In genomic region chr11:83649468-83649915, GRCh38 we compare ENCODE assay signal across 16 cellular contexts.
DNase-seq lines count a peak whose midpoint lies in the region; ATAC-seq and TF ChIP-seq lines count a peak whose summit lies in the region.
"Had no signal": no experiment of that assay in that cellular context is flagged by ENCODE, and none has a peak within 500 bp of the region (broad histone marks: within the 10 kb centered on the region; RNA-seq: fewer than 3 reads in every experiment).

No MANE protein-coding gene starts in this region.

- POLR2A ChIA-PET in Caco-2 (lab: Charles Lee): interaction anchor here (1.3 kb wide), 1 partner anchor 34 kb away, joined by 5 read pairs; no protein-coding TSS in a partner anchor
- POLR2A ChIA-PET in WTC11 (lab: Charles Lee): no interaction called here

- H3K27me3 ChIP-seq in Caco-2 (replicated peaks; ENCODE audit: control insufficient read depth, insufficient read depth, low read length): no peaks in the 10 kb centered on the region
- H3K27me3 ChIP-seq in neural cell (ENCODE audit: insufficient read depth, low read depth, low read length): no peaks in the 10 kb centered on the region
- H3K27me3 ChIP-seq in left ventricle myocardium inferior (ENCODE audit: low read depth): no peaks in the 10 kb centered on the region
- H3K27me3 ChIP-seq: BLaER1 treated with 17β-estradiol and CSF1 and Interleukin-3, amounts not matched to agents 10 nM and 100 nM; MG63 had no signal

- peak; percentile 40 to 44 for DNase-seq in Caco-2
- no peak for DNase-seq in WTC11 (ENCODE audit: low spot score)
- peak; percentile 48 for DNase-seq in kidney glomerular epithelial cell (lab: John Stamatoyannopoulos, UW)
- DNase-seq in NOMO-1 (lab: John Stamatoyannopoulos, UW; ENCODE audit: unreplicated experiment in 2 of 2): no peak
- DNase-seq in chondrocyte (ENCODE audit: low spot score): no peak
- DNase-seq in left ventricle myocardium inferior: no peak
- no peak for DNase-seq in stimulated activated CD4-positive, alpha-beta T cell treated with anti-CD3 and anti-CD28 coated beads, Interleukin-2, amount 100 ng/mL, for 24 hours
- DNase-seq: DND-41; Karpas-422; MG63; NCI-H1092 treated with DMSO at 0.1 percent for 48 hours; NCI-H2227 treated with DMSO at 0.1 percent for 48 hours; NK-92 treated with Interleukin-12 subunit alpha and Interleukin-12 subunit beta, amount 100 ng/mL, for 24 hours had no signal

- ATAC-seq in WTC11: peak; percentile 82

- H3K9me3 Mint-ChIP-seq in Caco-2 (ENCODE audit: unreplicated experiment) (no peaks in the 10 kb centered on the region), WTC11 (no peaks in the 10 kb centered on the region), chondrocyte (ENCODE audit: low read depth) (no peaks in the 10 kb centered on the region)

- CTCF ChIA-PET in Caco-2 (lab: Charles Lee) (interaction anchor here (1.6 to 1.7 kb wide), 2 partner anchors 62 to 74 kb away, joined by 11 to 14 read pairs; no protein-coding TSS in a partner anchor), WTC11 (lab: Charles Lee) (interaction anchor here (1.1 kb wide), 1 partner anchor 22 kb away, joined by 3 read pairs; no protein-coding TSS in a partner anchor)

- TF ChIP-seq RAD21 in neural cell (conservative IDR thresholded peaks at IDR 0.05): no peak

- intact Hi-C loops in Caco-2 (cut with micrococcal nuclease; ENCODE audit: unreplicated experiment): loop anchor here (2.0 kb wide), 1 partner anchor 75 kb away; no protein-coding TSS in a partner anchor
- intact Hi-C loops in left ventricle myocardium inferior (cut with micrococcal nuclease): no loop called here

- TF ChIP-seq EP300 in neural cell (conservative IDR thresholded peaks at IDR 0.05; ENCODE audit: poor library complexity, severe bottlenecking): no peak

- no peak for TF ChIP-seq CTCF in Caco-2 (IDR thresholded peaks at IDR 0.05; ENCODE audit: insufficient read depth in 1 of 2, low read depth in 1 of 2, low read length in 1 of 2, severe bottlenecking in 1 of 2, unreplicated experiment in 1 of 2)
- no peak for TF ChIP-seq CTCF in WTC11 (IDR thresholded peaks at IDR 0.05)
- TF ChIP-seq CTCF in neural cell (IDR thresholded peaks at IDR 0.05; ENCODE audit: poor library complexity, severe bottlenecking): no peak
- no peak for TF ChIP-seq CTCF in chondrocyte (IDR thresholded peaks at IDR 0.05)
- no peak for TF ChIP-seq CTCF in left ventricle myocardium inferior (IDR thresholded peaks at IDR 0.05; ENCODE audit: borderline replicate concordance)

- H3K27ac Mint-ChIP-seq in Caco-2 (ENCODE audit: unreplicated experiment) (peak overlapping the region; percentile 65), WTC11 (peak overlapping the region; percentile 82), chondrocyte (ENCODE audit: unreplicated experiment) (no peak overlapping the region)

- H3F3A ChIP-seq in neural cell (ENCODE audit: insufficient read depth, low read length, poor library complexity, severe bottlenecking): peaks cover 11% of the 10 kb centered on the region

- peaks cover 9% of the 10 kb centered on the region for H4K20me1 ChIP-seq in neural cell (ENCODE audit: insufficient read depth)
- H4K20me1 ChIP-seq: BLaER1 treated with 17β-estradiol and CSF1 and Interleukin-3, amounts not matched to agents 10 nM and 100 nM had no signal

- H3K79me2 ChIP-seq in neural cell (replicated peaks; ENCODE audit: insufficient read depth, low read length): peaks cover 83% of the 10 kb centered on the region

- H3K27ac ChIP-seq in neural cell (ENCODE audit: low read length) (peak overlapping the region; percentile 77), left ventricle myocardium inferior (replicated peaks) (no peak overlapping the region)
- H3K27ac ChIP-seq: BLaER1 treated with 17β-estradiol and CSF1 and Interleukin-3, amounts not matched to agents 10 nM and 100 nM; RWPE1 had no signal

- no peaks in the 10 kb centered on the region for H3K9me3 ChIP-seq in Caco-2
- H3K9me3 ChIP-seq in neural cell (ENCODE audit: low read length): no peaks in the 10 kb centered on the region
- H3K9me3 ChIP-seq in left ventricle myocardium inferior (replicated peaks): no peaks in the 10 kb centered on the region
- H3K9me3 ChIP-seq: BLaER1 treated with 17β-estradiol and CSF1 and Interleukin-3, amounts not matched to agents 10 nM and 100 nM; MG63 had no signal

- peak overlapping the region; percentile 20 for H3K4me3 Mint-ChIP-seq in Caco-2 (ENCODE audit: unreplicated experiment)
- no peak overlapping the region for H3K4me3 Mint-ChIP-seq in WTC11
- no peak overlapping the region for H3K4me3 Mint-ChIP-seq in chondrocyte (ENCODE audit: unreplicated experiment)

- no peak overlapping the region for H2AFZ ChIP-seq in neural cell (ENCODE audit: low read depth, low read length)

- H3K4me1 Mint-ChIP-seq in Caco-2 (ENCODE audit: low read depth, unreplicated experiment) (peaks cover 18% of the 10 kb centered on the region), WTC11 (peaks cover 18% of the 10 kb centered on the region), chondrocyte (ENCODE audit: low read depth) (no peaks in the 10 kb centered on the region)

- H3K36me3 ChIP-seq in Caco-2 (ENCODE audit: control insufficient read depth, insufficient read depth, low read length): no peaks in the 10 kb centered on the region
- H3K36me3 ChIP-seq in neural cell (ENCODE audit: insufficient read depth, low read length): no peaks in the 10 kb centered on the region
- no peaks in the 10 kb centered on the region for H3K36me3 ChIP-seq in left ventricle myocardium inferior
- H3K36me3 ChIP-seq: BLaER1 treated with 17β-estradiol and CSF1 and Interleukin-3, amounts not matched to agents 10 nM and 100 nM; MG63 had no signal

- H3K4me3 ChIP-seq in Caco-2 (ENCODE audit: low read depth, low read length): no peak overlapping the region
- H3K4me3 ChIP-seq in neural cell (ENCODE audit: low read length): peak overlapping the region; percentile 42
- no peak overlapping the region for H3K4me3 ChIP-seq in left ventricle myocardium inferior
- H3K4me3 ChIP-seq: BLaER1 treated with 17β-estradiol and CSF1 and Interleukin-3, amounts not matched to agents 10 nM and 100 nM; MG63 had no signal

- H3K4me2 ChIP-seq in neural cell (ENCODE audit: low read length): peak overlapping the region; percentile 32
- H3K4me2 ChIP-seq: BLaER1 treated with 17β-estradiol and CSF1 and Interleukin-3, amounts not matched to agents 10 nM and 100 nM had no signal

- H3K27me3 Mint-ChIP-seq in Caco-2 (ENCODE audit: insufficient read depth, unreplicated experiment) (no peaks in the 10 kb centered on the region), WTC11 (ENCODE audit: low read depth) (no peaks in the 10 kb centered on the region), chondrocyte (ENCODE audit: low read depth) (peaks cover 16% of the 10 kb centered on the region)

- H3K4me1 ChIP-seq in Caco-2 (peaks cover 31% of the 10 kb centered on the region), left ventricle myocardium inferior (no peaks in the 10 kb centered on the region)
- H3K4me1 ChIP-seq: BLaER1 treated with 17β-estradiol and CSF1 and Interleukin-3, amounts not matched to agents 10 nM and 100 nM had no signal

- H3K36me3 Mint-ChIP-seq in Caco-2 (ENCODE audit: insufficient read depth, unreplicated experiment) (no peaks in the 10 kb centered on the region), WTC11 (no peaks in the 10 kb centered on the region), chondrocyte (ENCODE audit: low read depth) (no peaks in the 10 kb centered on the region)

- H3K9ac ChIP-seq in neural cell (ENCODE audit: low read length): peak overlapping the region; percentile 44
- H3K9ac ChIP-seq: BLaER1 treated with 17β-estradiol and CSF1 and Interleukin-3, amounts not matched to agents 10 nM and 100 nM had no signal

- H3K9me2 ChIP-seq in neural cell (ENCODE audit: insufficient read depth, low read length): no peaks in the 10 kb centered on the region

- no TSS peak for BruUV-seq in Caco-2 (replicated peaks; lab: Mats Ljungman, UMichigan)

TF ChIP-seq in WTC11, 78 proteins besides CTCF, POLR2A, EP300 and RAD21 (continues in another document):
- TF ChIP-seq JUN (CRISPR knock-in tag; IDR thresholded peaks at IDR 0.05): no peak
- no peak for TF ChIP-seq FOXK1 (CRISPR knock-in tag; IDR thresholded peaks at IDR 0.05)
- TF ChIP-seq GABPB1 (CRISPR knock-in tag; IDR thresholded peaks at IDR 0.05): no peak
- TF ChIP-seq ATF6 (CRISPR knock-in tag; IDR thresholded peaks at IDR 0.05): no peak
- TF ChIP-seq ATF1 (CRISPR knock-in tag; IDR thresholded peaks at IDR 0.05): no peak

TF ChIP-seq in neural cell, 6 proteins besides CTCF, POLR2A, EP300 and RAD21:
- TF ChIP-seq, protein P1, sequence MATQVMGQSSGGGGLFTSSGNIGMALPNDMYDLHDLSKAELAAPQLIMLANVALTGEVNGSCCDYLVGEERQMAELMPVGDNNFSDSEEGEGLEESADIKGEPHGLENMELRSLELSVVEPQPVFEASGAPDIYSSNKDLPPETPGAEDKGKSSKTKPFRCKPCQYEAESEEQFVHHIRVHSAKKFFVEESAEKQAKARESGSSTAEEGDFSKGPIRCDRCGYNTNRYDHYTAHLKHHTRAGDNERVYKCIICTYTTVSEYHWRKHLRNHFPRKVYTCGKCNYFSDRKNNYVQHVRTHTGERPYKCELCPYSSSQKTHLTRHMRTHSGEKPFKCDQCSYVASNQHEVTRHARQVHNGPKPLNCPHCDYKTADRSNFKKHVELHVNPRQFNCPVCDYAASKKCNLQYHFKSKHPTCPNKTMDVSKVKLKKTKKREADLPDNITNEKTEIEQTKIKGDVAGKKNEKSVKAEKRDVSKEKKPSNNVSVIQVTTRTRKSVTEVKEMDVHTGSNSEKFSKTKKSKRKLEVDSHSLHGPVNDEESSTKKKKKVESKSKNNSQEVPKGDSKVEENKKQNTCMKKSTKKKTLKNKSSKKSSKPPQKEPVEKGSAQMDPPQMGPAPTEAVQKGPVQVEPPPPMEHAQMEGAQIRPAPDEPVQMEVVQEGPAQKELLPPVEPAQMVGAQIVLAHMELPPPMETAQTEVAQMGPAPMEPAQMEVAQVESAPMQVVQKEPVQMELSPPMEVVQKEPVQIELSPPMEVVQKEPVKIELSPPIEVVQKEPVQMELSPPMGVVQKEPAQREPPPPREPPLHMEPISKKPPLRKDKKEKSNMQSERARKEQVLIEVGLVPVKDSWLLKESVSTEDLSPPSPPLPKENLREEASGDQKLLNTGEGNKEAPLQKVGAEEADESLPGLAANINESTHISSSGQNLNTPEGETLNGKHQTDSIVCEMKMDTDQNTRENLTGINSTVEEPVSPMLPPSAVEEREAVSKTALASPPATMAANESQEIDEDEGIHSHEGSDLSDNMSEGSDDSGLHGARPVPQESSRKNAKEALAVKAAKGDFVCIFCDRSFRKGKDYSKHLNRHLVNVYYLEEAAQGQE (IDR thresholded peaks at IDR 0.05; ENCODE audit: borderline replicate concordance): peak; percentile 95
- no peak for TF ChIP-seq EZH2 (IDR thresholded peaks at IDR 0.05; ENCODE audit: borderline replicate concordance, insufficient read depth, low read length, poor library complexity, severe bottlenecking)
- no peak for TF ChIP-seq SMC3 (conservative IDR thresholded peaks at IDR 0.05; ENCODE audit: poor library complexity)
- TF ChIP-seq POLR2AphosphoS5 (IDR thresholded peaks at IDR 0.05): no peak
- no peak for TF ChIP-seq TAF1 (IDR thresholded peaks at IDR 0.05; ENCODE audit: low read depth)

Comparison
In these comparisons a context has a peak if more than half of its experiments do, and no peak if none do; other contexts are left out.
1. DNase-seq: peak in Caco-2 (2 of 2) and kidney glomerular epithelial cell (single experiment); none in WTC11 (single experiment), NOMO-1 (0 of 2), chondrocyte (single experiment), left ventricle myocardium inferior (single experiment) and stimulated activated CD4-positive, alpha-beta T cell treated with anti-CD3 and anti-CD28 coated beads, Interleukin-2, amount 100 ng/mL, for 24 hours (0 of 2).